ENCODE assay signal across 17 cellular contexts in the genomic region with DNA sequence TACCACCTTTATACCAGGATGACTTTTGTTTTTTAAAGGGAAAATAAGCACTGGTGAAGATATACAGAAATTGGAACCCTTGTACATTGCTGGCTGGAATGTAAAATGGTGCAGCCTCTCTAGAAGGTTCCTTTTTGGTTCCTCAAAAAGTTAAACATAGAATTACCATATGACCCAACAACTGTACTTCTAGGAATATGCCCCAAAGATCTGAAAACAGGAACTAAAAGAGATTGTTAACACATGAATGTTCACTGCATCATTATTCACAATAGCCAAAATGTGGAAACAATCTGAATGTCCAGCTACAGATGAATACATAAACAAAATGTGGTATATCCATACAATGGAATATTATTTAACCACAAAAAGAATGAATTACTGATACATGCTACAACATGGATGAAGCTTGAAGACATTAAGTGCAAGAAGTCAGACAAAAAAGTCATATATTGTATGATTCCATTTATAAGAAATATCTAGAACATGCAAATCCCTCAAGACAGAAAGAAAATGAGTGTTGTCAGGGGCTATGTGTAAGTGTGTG.
"Had no signal": no experiment of that assay in that cellular context is flagged by ENCODE, and none has a peak within 500 bp of the region (broad histone marks: within the 10 kb centered on the region; RNA-seq: fewer than 3 reads in every experiment).

No MANE protein-coding gene starts in this region.

- DNase-seq: activated CD4-positive, alpha-beta T cell treated with anti-CD3 and anti-CD28 coated beads, Interleukin-2, amount 10 ng/mL, durations not matched to agents 7 days and 5 days; activated CD4-positive, CD25-positive, alpha-beta regulatory T cell treated with anti-CD3 and anti-CD28 coated beads, Interleukin-2, amount 50 U/mL, for 72 hours; activated CD8-positive, alpha-beta memory T cell treated with anti-CD3 and anti-CD28 coated beads, Interleukin-2, amount 10 ng/mL, durations not matched to agents 7 days and 5 days; activated CD8-positive, alpha-beta T cell treated with anti-CD3 and anti-CD28 coated beads for 36 hours; activated gamma-delta T cell; activated T-cell treated with anti-CD3 and anti-CD28 coated beads for 4 hours; anterior cingulate cortex; body of pancreas; effector CD4-positive, alpha-beta T cell; foreskin fibroblast; heart right ventricle; islet precursor cell; left cardiac atrium; ovary; stimulated activated CD4-positive, alpha-beta T cell treated with anti-CD3 and anti-CD28 coated beads, Interleukin-2, amount 100 ng/mL, for 48 hours; stimulated activated naive CD4-positive, alpha-beta T cell treated with Interleukin-2 at 50 U/mL for 16 hours; WERI-Rb-1 had no signal

- ATAC-seq: activated CD8-positive, alpha-beta memory T cell treated with anti-CD3 and anti-CD28 coated beads, Interleukin-2, amount 10 ng/mL, durations not matched to agents 7 days and 5 days; activated CD8-positive, alpha-beta T cell treated with anti-CD3 and anti-CD28 coated beads for 36 hours; body of pancreas; heart right ventricle; left cardiac atrium had no signal
